In the genomic region with DNA sequence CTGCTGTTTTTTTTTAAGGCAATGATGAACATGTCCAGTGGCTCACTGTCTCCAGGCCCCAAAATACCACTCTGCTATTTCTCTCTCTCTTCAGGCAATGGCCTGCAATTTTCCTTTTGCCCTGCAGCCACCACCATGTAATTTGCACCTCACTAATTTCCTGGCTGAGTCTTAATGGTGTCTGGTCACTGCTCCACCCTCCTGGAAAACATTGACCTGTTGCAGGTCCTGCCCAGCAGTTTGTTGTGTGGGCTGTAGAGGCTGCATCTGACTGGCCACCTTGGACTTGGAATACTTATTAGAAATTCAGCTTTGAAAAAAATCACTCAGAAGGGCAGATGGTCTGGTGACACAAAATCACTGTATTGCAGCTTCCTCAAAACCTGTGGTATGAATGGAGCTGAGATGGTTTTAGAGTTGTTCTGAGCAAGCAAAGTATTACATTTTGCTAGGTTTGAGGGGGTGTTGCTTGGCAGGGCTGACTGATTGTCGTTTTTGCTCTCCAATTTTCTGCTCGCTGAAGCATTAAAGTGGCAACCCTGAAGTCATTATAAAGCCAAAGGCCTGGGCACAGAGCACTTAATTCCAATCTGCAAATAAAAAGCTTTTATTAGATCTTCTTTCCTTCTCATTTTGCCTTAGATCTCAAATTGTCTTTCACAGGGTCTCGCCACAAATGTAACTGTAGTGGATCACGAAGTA, we compare ENCODE assay signal across 28 cellular contexts.
DNase-seq lines count a peak whose midpoint lies in the region; TF ChIP-seq lines count a peak whose summit lies in the region.
"Had no signal": no experiment of that assay in that cellular context is flagged by ENCODE, and none has a peak within 500 bp of the region (broad histone marks: within the 10 kb centered on the region; RNA-seq: fewer than 3 reads in every experiment).

No MANE protein-coding gene starts in this region.

- no peaks in the 10 kb centered on the region for H3K27me3 ChIP-seq in SJCRH30

- H3K9me3 Mint-ChIP-seq in osteocyte (ENCODE audit: unreplicated experiment): no peaks in the 10 kb centered on the region
- H3K9me3 Mint-ChIP-seq: activated CD4-positive, alpha-beta memory T cell treated with anti-CD3 and anti-CD28 coated beads for 36 hours had no signal

- TF ChIP-seq CTCF in osteocyte (IDR thresholded peaks at IDR 0.05): no peak

- peaks cover 68% of the 10 kb centered on the region for H3K4me1 Mint-ChIP-seq in osteocyte (ENCODE audit: unreplicated experiment)

- no peaks in the 10 kb centered on the region for H3K36me3 ChIP-seq in SJCRH30
- H3K36me3 ChIP-seq: colonic mucosa, left ventricle myocardium inferior, pancreas, right atrium auricular region had no signal

- H3K4me3 Mint-ChIP-seq in osteocyte (ENCODE audit: unreplicated experiment): no peak overlapping the region
- H3K4me3 Mint-ChIP-seq: activated CD4-positive, alpha-beta memory T cell treated with anti-CD3 and anti-CD28 coated beads for 36 hours; CD4-positive, CD25-positive, alpha-beta regulatory T cell; immature natural killer cell had no signal

- H3K36me3 Mint-ChIP-seq in osteocyte (ENCODE audit: unreplicated experiment): no peaks in the 10 kb centered on the region
- H3K36me3 Mint-ChIP-seq: activated CD4-positive, alpha-beta memory T cell treated with anti-CD3 and anti-CD28 coated beads for 36 hours; CD4-positive, CD25-positive, alpha-beta regulatory T cell had no signal

- DNase-seq in NCI-H2029 treated with DMSO at 0.1 percent for 48 hours (lab: John Stamatoyannopoulos, UW) (peak; percentile 32), NCI-H2029 (lab: John Stamatoyannopoulos, UW) (no peak), NCI-H1105 treated with DMSO at 0.1 percent for 48 hours (lab: John Stamatoyannopoulos, UW) (peak; percentile 91), NCI-H69 (lab: John Stamatoyannopoulos, UW) (peak; percentile 57), osteocyte (ENCODE audit: extremely low spot score, unreplicated experiment) (peak; percentile 27), SJCRH30 (no peak), AG20443 (ENCODE audit: low spot score) (no peak)
- DNase-seq in activated CD4-positive, alpha-beta T cell treated with anti-CD3 and anti-CD28 coated beads for 1 hour: no peak
- DNase-seq: activated CD4-positive, alpha-beta memory T cell treated with anti-CD3 and anti-CD28 coated beads for 36 hours; activated CD8-positive, alpha-beta memory T cell treated with anti-CD3 and anti-CD28 coated beads, Interleukin-2, amount 50 U/mL, for 4 hours; activated naive CD4-positive, alpha-beta T cell treated with Interleukin-2 at 50 U/mL for 16 hours; CD4-positive, CD25-positive, alpha-beta regulatory T cell; colonic mucosa; effector memory CD4-positive, alpha-beta T cell; hypothalamus; immature natural killer cell; left ventricle myocardium inferior; mesenchymal stem cell; NCI-H1694; NCI-H510A treated with DMSO at 0.1 percent for 48 hours; pancreas; SHP77; stimulated activated naive CD4-positive, alpha-beta T cell; T-helper 2 cell had no signal

- H3K9me3 ChIP-seq in SJCRH30 (replicated peaks): no peaks in the 10 kb centered on the region
- H3K9me3 ChIP-seq: colonic mucosa, left ventricle myocardium inferior, pancreas, right atrium auricular region had no signal

- H3K4me3 ChIP-seq in SJCRH30: no peak overlapping the region
- H3K4me3 ChIP-seq: colonic mucosa, GM12878, left ventricle myocardium inferior, pancreas, right atrium auricular region, smooth muscle cell had no signal

- no peak overlapping the region for H3K27ac Mint-ChIP-seq in osteocyte (ENCODE audit: unreplicated experiment)
- H3K27ac Mint-ChIP-seq: activated CD4-positive, alpha-beta memory T cell treated with anti-CD3 and anti-CD28 coated beads for 36 hours; CD4-positive, CD25-positive, alpha-beta regulatory T cell; immature natural killer cell had no signal

- peaks cover 2% of the 10 kb centered on the region for H3K27me3 Mint-ChIP-seq in osteocyte (ENCODE audit: unreplicated experiment)

- no peak overlapping the region for H3K27ac ChIP-seq in SJCRH30
- H3K27ac ChIP-seq: colonic mucosa, epithelial cell of prostate, left ventricle myocardium inferior, pancreas, right atrium auricular region had no signal

- H3K4me1 ChIP-seq in SJCRH30: no peaks in the 10 kb centered on the region; the same call in 1 of the 2 replicates
- H3K4me1 ChIP-seq: pancreas had no signal

Comparison
In these comparisons a context has a peak if more than half of its experiments do, and no peak if none do; other contexts are left out.
1. DNase-seq: peak in NCI-H2029 treated with DMSO at 0.1 percent for 48 hours (single experiment), NCI-H1105 treated with DMSO at 0.1 percent for 48 hours (single experiment), NCI-H69 (single experiment) and osteocyte (single experiment); none in NCI-H2029 (single experiment), activated CD4-positive, alpha-beta T cell treated with anti-CD3 and anti-CD28 coated beads for 1 hour (single experiment), SJCRH30 (0 of 2) and AG20443 (single experiment).